31 cellular contexts compared by ENCODE assay signal in the genomic region with DNA sequence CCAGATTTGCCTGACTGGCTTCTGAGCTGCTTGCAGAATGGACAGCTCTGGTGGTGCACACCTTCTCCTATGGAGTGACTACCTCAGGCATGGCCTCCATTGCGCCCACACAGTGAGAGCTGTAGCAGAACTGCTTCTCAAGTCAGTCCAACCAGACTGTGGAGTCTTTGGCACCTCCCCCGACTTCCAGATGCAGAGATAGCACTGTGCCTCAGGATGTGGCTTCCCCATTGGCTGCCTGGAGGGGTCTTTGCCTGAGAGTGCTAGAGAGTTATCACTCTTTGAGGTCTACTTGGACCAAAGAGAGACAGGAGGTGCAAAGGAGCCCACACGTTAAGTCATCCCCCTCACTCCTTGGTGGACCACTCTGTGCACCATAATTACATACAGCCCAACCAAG.
"Had no signal": no experiment of that assay in that cellular context is flagged by ENCODE, and none has a peak within 500 bp of the region (broad histone marks: within the 10 kb centered on the region; RNA-seq: fewer than 3 reads in every experiment).

No MANE protein-coding gene starts in this region.

- H3K27me3 ChIP-seq: brain microvascular endothelial cell, right atrium auricular region, stomach, thyroid gland, upper lobe of right lung had no signal

- DNase-seq: activated CD4-positive, alpha-beta memory T cell treated with anti-CD3 and anti-CD28 coated beads for 36 hours; activated CD4-positive, alpha-beta T cell treated with anti-CD3 and anti-CD28 coated beads, Interleukin-2, amount 10 ng/mL, durations not matched to agents 24 days and 14 days; activated CD4-positive, CD25-positive, alpha-beta regulatory T cell treated with anti-CD3 and anti-CD28 coated beads, Interleukin-2, amount 50 U/mL, for 72 hours; activated naive CD4-positive, alpha-beta T cell; activated T-cell treated with anti-CD3 and anti-CD28 coated beads for 4 hours; activated T-cell treated with anti-CD3 and anti-CD28 coated beads, Interleukin-2, amount 50 U/mL, for 72 hours; amniotic stem cell; brain microvascular endothelial cell; caudate nucleus; cortex of kidney; effector memory CD8-positive, alpha-beta T cell; head of caudate nucleus; hippocampal formation; kidney; left colon; naive B cell; occipital lobe; stimulated activated CD4-positive, alpha-beta T cell treated with anti-CD3 and anti-CD28 coated beads, Interleukin-1b, Interleukin-23, amount 100 ng/mL, for 48 hours; stimulated activated CD4-positive, alpha-beta T cell treated with anti-CD3 and anti-CD28 coated beads, Interleukin-4, amount 100 ng/mL, for 4 hours; stimulated activated CD8-positive, alpha-beta memory T cell treated with anti-CD3 and anti-CD28 coated beads, Interleukin-4, amount 100 ng/mL, for 48 hours; stimulated activated naive B cell treated with anti-CD40 and anti-IgM and Interleukin-4, amounts not matched to agents 10 μg/mL and 1 μg/mL and 100 μg/mL, for 72 hours; stomach; T-helper 1 cell; thyroid gland; upper lobe of right lung had no signal

- H3K4me2 ChIP-seq: smooth muscle cell had no signal

- ATAC-seq: activated T-cell treated with anti-CD3 and anti-CD28 coated beads, Interleukin-2, amount 50 U/mL, for 72 hours; effector memory CD8-positive, alpha-beta T cell; left colon; stimulated activated naive B cell treated with anti-CD40 and anti-IgM and Interleukin-4, amounts not matched to agents 10 μg/mL and 1 μg/mL and 100 μg/mL, for 72 hours; upper lobe of right lung had no signal

- H3K27ac Mint-ChIP-seq: activated CD4-positive, alpha-beta memory T cell treated with anti-CD3 and anti-CD28 coated beads for 36 hours; activated CD4-positive, alpha-beta T cell treated with anti-CD3 and anti-CD28 coated beads, Interleukin-2, amount 10 ng/mL, durations not matched to agents 24 days and 14 days; activated T-cell treated with anti-CD3 and anti-CD28 coated beads, Interleukin-2, amount 50 U/mL, for 72 hours; effector memory CD8-positive, alpha-beta T cell; mesothelial cell of epicardium; stimulated activated naive B cell treated with anti-CD40 and anti-IgM and Interleukin-4, amounts not matched to agents 10 μg/mL and 1 μg/mL and 100 μg/mL, for 72 hours; T-helper 2 cell treated with Interferon-gamma antibody and Interleukin-4, amounts not matched to agents 5 μg/mL and 100 μg/mL, for 36 hours had no signal

- H3K9me3 Mint-ChIP-seq: activated CD4-positive, alpha-beta memory T cell treated with anti-CD3 and anti-CD28 coated beads for 36 hours; effector memory CD8-positive, alpha-beta T cell; naive B cell; stimulated activated naive B cell treated with anti-CD40 and anti-IgM and Interleukin-4, amounts not matched to agents 10 μg/mL and 1 μg/mL and 100 μg/mL, for 72 hours; T-helper 2 cell treated with Interferon-gamma antibody and Interleukin-4, amounts not matched to agents 5 μg/mL and 100 μg/mL, for 36 hours had no signal

- H3K79me2 ChIP-seq: parathyroid adenoma had no signal

- H3K27ac ChIP-seq: brain microvascular endothelial cell, parathyroid adenoma, right atrium auricular region, stomach, thyroid gland, upper lobe of right lung had no signal

- H2AFZ ChIP-seq: parathyroid adenoma had no signal

- H3K4me1 Mint-ChIP-seq: naive B cell; stimulated activated naive B cell treated with anti-CD40 and anti-IgM and Interleukin-4, amounts not matched to agents 10 μg/mL and 1 μg/mL and 100 μg/mL, for 72 hours had no signal

- H3K9me3 ChIP-seq: right atrium auricular region, stomach, thyroid gland, upper lobe of right lung had no signal

- H3K36me3 Mint-ChIP-seq: activated CD4-positive, alpha-beta memory T cell treated with anti-CD3 and anti-CD28 coated beads for 36 hours; mesothelial cell of epicardium; naive B cell had no signal

- H3K9ac ChIP-seq: parathyroid adenoma had no signal

- H3K27me3 Mint-ChIP-seq: activated CD4-positive, alpha-beta memory T cell treated with anti-CD3 and anti-CD28 coated beads for 36 hours; effector memory CD8-positive, alpha-beta T cell; naive B cell; stimulated activated naive B cell treated with anti-CD40 and anti-IgM and Interleukin-4, amounts not matched to agents 10 μg/mL and 1 μg/mL and 100 μg/mL, for 72 hours had no signal

- H3K4me3 Mint-ChIP-seq: activated CD4-positive, alpha-beta memory T cell treated with anti-CD3 and anti-CD28 coated beads for 36 hours; activated CD4-positive, alpha-beta T cell treated with anti-CD3 and anti-CD28 coated beads, Interleukin-2, amount 10 ng/mL, durations not matched to agents 24 days and 14 days; activated T-cell treated with anti-CD3 and anti-CD28 coated beads, Interleukin-2, amount 50 U/mL, for 72 hours; effector memory CD8-positive, alpha-beta T cell; mesothelial cell of epicardium; naive B cell; neural crest cell; stimulated activated naive B cell treated with anti-CD40 and anti-IgM and Interleukin-4, amounts not matched to agents 10 μg/mL and 1 μg/mL and 100 μg/mL, for 72 hours; T-helper 2 cell treated with Interferon-gamma antibody and Interleukin-4, amounts not matched to agents 5 μg/mL and 100 μg/mL, for 36 hours had no signal

- H3K4me1 ChIP-seq: parathyroid adenoma, stomach, thyroid gland, upper lobe of right lung had no signal

- H3K36me3 ChIP-seq: brain microvascular endothelial cell, right atrium auricular region, stomach, thyroid gland, upper lobe of right lung had no signal

- H3K4me3 ChIP-seq: right atrium auricular region, smooth muscle cell, stomach, thyroid gland, upper lobe of right lung had no signal
